ENCODE assay signal across 27 cellular contexts in genomic region chr10:131173484-131174210, GRCh38.
"Had no signal": no experiment of that assay in that cellular context is flagged by ENCODE, and none has a peak within 500 bp of the region (broad histone marks: within the 10 kb centered on the region; RNA-seq: fewer than 3 reads in every experiment).

No MANE protein-coding gene starts in this region.

- H3K27me3 Mint-ChIP-seq: activated naive CD8-positive, alpha-beta T cell treated with anti-CD3 and anti-CD28 coated beads, Interleukin-2, amount 10 ng/mL, durations not matched to agents 7 days and 5 days had no signal

- H3K4me1 ChIP-seq: esophagus squamous epithelium, heart right ventricle, left lung, lower lobe of right lung, pancreas had no signal

- H3K4me3 Mint-ChIP-seq: activated naive CD8-positive, alpha-beta T cell treated with anti-CD3 and anti-CD28 coated beads, Interleukin-2, amount 10 ng/mL, durations not matched to agents 7 days and 5 days; endodermal cell; nephron; T-helper 1 cell treated with Interleukin-12 subunit alpha and Interleukin-12 subunit beta and Interleukin-4 antibody, amounts not matched to agents 30 μg/mL and 1 μg/mL, for 36 hours had no signal

- H3K27me3 ChIP-seq: brain microvascular endothelial cell, pancreas had no signal

- ATAC-seq: activated CD4-positive, CD25-positive, alpha-beta regulatory T cell treated with anti-CD3 and anti-CD28 coated beads, Interleukin-2, amount 50 U/mL, for 24 hours; left lung; lower lobe of right lung; mucosa of descending colon; pancreas; right cardiac atrium; stimulated activated naive CD8-positive, alpha-beta T cell treated with anti-CD3 and anti-CD28 coated beads, Interleukin-15, Interleukin-2, amounts not matched to agents 100 U/mL and 50 U/mL, for 24 hours had no signal

- H3K36me3 Mint-ChIP-seq: activated naive CD8-positive, alpha-beta T cell treated with anti-CD3 and anti-CD28 coated beads, Interleukin-2, amount 10 ng/mL, durations not matched to agents 7 days and 5 days had no signal

- H3K36me3 ChIP-seq: brain microvascular endothelial cell, esophagus squamous epithelium, heart right ventricle, left lung, lower lobe of right lung, pancreas, WERI-Rb-1 had no signal

- H3K27ac Mint-ChIP-seq: activated naive CD8-positive, alpha-beta T cell treated with anti-CD3 and anti-CD28 coated beads, Interleukin-2, amount 10 ng/mL, durations not matched to agents 7 days and 5 days; endodermal cell; nephron; T-helper 1 cell treated with Interleukin-12 subunit alpha and Interleukin-12 subunit beta and Interleukin-4 antibody, amounts not matched to agents 30 μg/mL and 1 μg/mL, for 36 hours had no signal

- DNase-seq: activated CD4-positive, alpha-beta T cell treated with anti-CD3 and anti-CD28 coated beads for 48 hours; activated CD4-positive, alpha-beta T cell treated with anti-CD3 and anti-CD28 coated beads, Interleukin-2, amount 50 U/mL, for 48 hours; activated naive CD4-positive, alpha-beta T cell treated with Interleukin-2 at 50 U/mL for 16 hours; activated naive CD8-positive, alpha-beta T cell treated with anti-CD3 and anti-CD28 coated beads, Interleukin-2, amount 10 ng/mL, durations not matched to agents 7 days and 5 days; activated T-cell treated with anti-CD3 and anti-CD28 coated beads, Interleukin-2, amount 50 U/mL, for 48 hours; brain microvascular endothelial cell; caudate nucleus; esophagus squamous epithelium; foreskin melanocyte; heart right ventricle; kidney glomerular epithelial cell; left lung; lower lobe of right lung; mesendoderm; mucosa of descending colon; stimulated activated CD4-positive, alpha-beta T cell treated with anti-CD3 and anti-CD28 coated beads, Interleukin-2, amount 100 ng/mL, for 48 hours; stimulated activated naive CD8-positive, alpha-beta T cell treated with anti-CD3 and anti-CD28 coated beads, Interleukin-15, Interleukin-2, amounts not matched to agents 100 U/mL and 50 U/mL, for 24 hours; SW 1271; T-helper 9 cell had no signal

- H3K9me3 ChIP-seq: esophagus squamous epithelium, lower lobe of right lung, pancreas had no signal

- H3K4me3 ChIP-seq: esophagus squamous epithelium, heart right ventricle, left lung, lower lobe of right lung, mucosa of descending colon, pancreas, SK-N-MC had no signal

- H3K9me3 Mint-ChIP-seq: endodermal cell; T-helper 1 cell treated with Interleukin-12 subunit alpha and Interleukin-12 subunit beta and Interleukin-4 antibody, amounts not matched to agents 30 μg/mL and 1 μg/mL, for 36 hours had no signal

- H3K4me1 Mint-ChIP-seq: activated naive CD8-positive, alpha-beta T cell treated with anti-CD3 and anti-CD28 coated beads, Interleukin-2, amount 10 ng/mL, durations not matched to agents 7 days and 5 days; endodermal cell had no signal

- H3K27ac ChIP-seq: brain microvascular endothelial cell, esophagus squamous epithelium, heart right ventricle, left lung, lower lobe of right lung, pancreas, SK-N-MC, WERI-Rb-1 had no signal
